In the genomic region with DNA sequence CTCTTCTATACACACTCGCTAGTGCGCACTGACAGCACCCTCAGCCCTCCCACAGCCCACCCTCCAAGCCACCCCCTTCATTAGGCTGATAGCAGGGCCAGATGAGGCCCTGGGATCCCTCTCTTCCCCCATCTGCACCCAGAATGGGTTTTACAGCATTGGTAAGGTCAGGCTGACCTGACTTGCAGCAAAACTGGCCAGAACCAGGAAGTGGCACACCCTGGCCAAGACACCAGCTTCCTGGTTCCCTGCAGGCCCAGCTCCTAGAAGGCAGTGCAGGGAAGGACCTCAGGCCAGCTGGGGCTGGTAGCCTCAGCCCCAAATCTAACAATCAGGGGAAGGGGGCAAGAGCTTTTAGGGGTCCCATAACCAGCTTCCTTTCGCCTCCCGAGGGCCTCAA, we compare ENCODE assay signal across 1 cellular context.
TF ChIP-seq lines count a peak whose summit lies in the region.

No MANE protein-coding gene starts in this region.

TF ChIP-seq in SK-N-SH treated with all-trans-retinoic acid at 6 μM for 48 hours, 23 proteins besides CTCF, POLR2A, EP300 and RAD21 (continued from another document):
- TF ChIP-seq, protein P1, sequence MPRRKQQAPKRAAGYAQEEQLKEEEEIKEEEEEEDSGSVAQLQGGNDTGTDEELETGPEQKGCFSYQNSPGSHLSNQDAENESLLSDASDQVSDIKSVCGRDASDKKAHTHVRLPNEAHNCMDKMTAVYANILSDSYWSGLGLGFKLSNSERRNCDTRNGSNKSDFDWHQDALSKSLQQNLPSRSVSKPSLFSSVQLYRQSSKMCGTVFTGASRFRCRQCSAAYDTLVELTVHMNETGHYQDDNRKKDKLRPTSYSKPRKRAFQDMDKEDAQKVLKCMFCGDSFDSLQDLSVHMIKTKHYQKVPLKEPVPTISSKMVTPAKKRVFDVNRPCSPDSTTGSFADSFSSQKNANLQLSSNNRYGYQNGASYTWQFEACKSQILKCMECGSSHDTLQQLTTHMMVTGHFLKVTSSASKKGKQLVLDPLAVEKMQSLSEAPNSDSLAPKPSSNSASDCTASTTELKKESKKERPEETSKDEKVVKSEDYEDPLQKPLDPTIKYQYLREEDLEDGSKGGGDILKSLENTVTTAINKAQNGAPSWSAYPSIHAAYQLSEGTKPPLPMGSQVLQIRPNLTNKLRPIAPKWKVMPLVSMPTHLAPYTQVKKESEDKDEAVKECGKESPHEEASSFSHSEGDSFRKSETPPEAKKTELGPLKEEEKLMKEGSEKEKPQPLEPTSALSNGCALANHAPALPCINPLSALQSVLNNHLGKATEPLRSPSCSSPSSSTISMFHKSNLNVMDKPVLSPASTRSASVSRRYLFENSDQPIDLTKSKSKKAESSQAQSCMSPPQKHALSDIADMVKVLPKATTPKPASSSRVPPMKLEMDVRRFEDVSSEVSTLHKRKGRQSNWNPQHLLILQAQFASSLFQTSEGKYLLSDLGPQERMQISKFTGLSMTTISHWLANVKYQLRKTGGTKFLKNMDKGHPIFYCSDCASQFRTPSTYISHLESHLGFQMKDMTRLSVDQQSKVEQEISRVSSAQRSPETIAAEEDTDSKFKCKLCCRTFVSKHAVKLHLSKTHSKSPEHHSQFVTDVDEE (CRISPR knock-in tag; IDR thresholded peaks at IDR 0.05), result no peak
